ENCODE assay signal across 8 cellular contexts in genomic region chr22:43483669-43484068, GRCh38.
"Had no signal": no experiment of that assay in that cellular context is flagged by ENCODE, and none has a peak within 500 bp of the region (broad histone marks: within the 10 kb centered on the region; RNA-seq: fewer than 3 reads in every experiment).

No MANE protein-coding gene starts in this region.

- H3K9ac ChIP-seq: GM23248, KMS-11 had no signal

- H3K4me1 ChIP-seq: HAP-1 had no signal

- H3K4me3 ChIP-seq: GM23248, HAP-1 had no signal

- H3K4me2 ChIP-seq: KMS-11 had no signal

- DNase-seq: GM23248, GOT3, KBM-7 had no signal

- H3K36me3 ChIP-seq: HAP-1 had no signal

- H2AFZ ChIP-seq: GM23248 had no signal

- H3K9me3 ChIP-seq: HAP-1 had no signal

- H3K27ac ChIP-seq: GM23248, KMS-11 had no signal

- FAIRE-seq: H54, HepG2 had no signal

- ATAC-seq: HCT116, HepG2 had no signal
